ENCODE assay signal across 8 cellular contexts in the genomic region with DNA sequence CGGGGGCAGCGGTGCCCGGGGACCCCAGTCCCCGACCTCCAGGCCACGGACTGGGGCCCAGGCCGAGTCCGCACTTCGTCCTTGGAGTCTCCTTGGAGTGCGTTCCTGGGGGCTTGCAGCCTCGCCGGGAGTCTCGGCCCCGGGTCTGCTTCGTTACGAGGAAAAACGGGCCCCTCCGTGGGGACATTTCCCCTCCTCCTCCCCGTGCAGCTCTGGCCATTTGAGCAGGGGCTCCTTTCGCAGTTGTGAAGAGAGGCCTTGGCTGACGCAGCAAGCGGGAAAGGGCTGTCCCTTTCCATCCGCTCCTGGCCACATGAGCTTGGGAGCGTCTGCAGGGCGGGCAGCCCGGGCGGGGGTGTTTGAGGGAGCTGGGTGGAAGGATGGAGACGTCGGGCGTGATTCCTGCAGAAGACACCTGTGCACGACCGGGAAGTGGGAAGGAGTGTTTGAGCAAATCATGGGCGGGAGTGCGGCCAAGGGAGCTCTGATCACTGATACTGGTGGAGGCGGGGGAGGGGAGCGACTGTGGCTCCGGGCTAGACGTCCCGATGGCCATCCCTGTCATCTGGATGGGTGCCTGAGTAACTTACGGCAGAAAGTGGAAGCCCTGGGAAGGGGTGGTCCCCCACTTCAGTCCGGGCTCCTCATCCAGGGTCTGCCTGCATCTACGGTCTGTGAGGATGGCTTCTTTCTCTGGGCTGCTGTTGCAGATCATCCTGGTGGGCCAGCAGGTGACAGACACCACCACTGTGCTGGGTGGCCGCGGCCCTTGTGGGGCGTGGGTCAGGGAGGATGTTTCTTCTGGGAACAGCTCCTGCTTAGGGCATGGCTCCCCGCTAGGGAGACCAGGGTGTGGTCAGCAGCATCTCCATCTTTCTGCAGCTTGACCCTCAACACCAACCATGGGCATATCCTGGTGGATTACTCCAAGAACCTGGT. TPM values are rescaled to one million over a fixed set of nuclear protein-coding genes. Genes with fewer than 3 reads are reported as not detected.
A peak's percentile ranks its signal among the peaks of the same experiment; 100 is the strongest.
DNase-seq lines count a peak whose midpoint lies in the region; ATAC-seq and TF ChIP-seq lines count a peak whose summit lies in the region.

No MANE protein-coding gene starts in this region.

- peaks cover 20% of the 10 kb centered on the region for H3K4me1 Mint-ChIP-seq in osteocyte (ENCODE audit: unreplicated experiment)

- H3K4me3 Mint-ChIP-seq in osteocyte (ENCODE audit: unreplicated experiment): peak overlapping the region; percentile 97

- peak overlapping the region; percentile 95 for H3K9ac ChIP-seq in adipocyte (ENCODE audit: low read length)

- H3K36me3 ChIP-seq in adipocyte (ENCODE audit: control insufficient read depth, insufficient read depth, low read length, severe bottlenecking) (peaks cover 36% of the 10 kb centered on the region), cardiac muscle cell (peaks cover 39% of the 10 kb centered on the region)

- peak overlapping the region; percentile 47 for H3K27ac Mint-ChIP-seq in osteocyte (ENCODE audit: unreplicated experiment)

- no peak for ATAC-seq in GM19397 (IDR thresholded peaks at IDR 0.05; ENCODE audit: unreplicated experiment)

- H3K27me3 Mint-ChIP-seq in osteocyte (ENCODE audit: unreplicated experiment): no peaks in the 10 kb centered on the region

- peaks cover 17% of the 10 kb centered on the region for H3K36me3 Mint-ChIP-seq in osteocyte (ENCODE audit: unreplicated experiment)

- peak; percentile 71 for DNase-seq in AG20443 (ENCODE audit: low spot score)
- peak; percentile 24 for DNase-seq in GM19238 (ENCODE audit: insufficient read length, low spot score)
- DNase-seq in NCI-H2029 treated with DMSO at 0.1 percent for 48 hours (lab: John Stamatoyannopoulos, UW): peak; percentile 49
- peak; percentile 60 for DNase-seq in adipocyte (ENCODE audit: low read depth)
- peak; percentile 39 to 47 for DNase-seq in cardiac muscle cell (ENCODE audit: low read depth in 1 of 2, low spot score in 1 of 2)
- no peak for DNase-seq in osteocyte (ENCODE audit: extremely low spot score, unreplicated experiment)
- no peak for DNase-seq in OCI-M2 (lab: John Stamatoyannopoulos, UW; ENCODE audit: unreplicated experiment)

- peak overlapping the region; percentile 96 for H3K4me3 ChIP-seq in adipocyte (ENCODE audit: low read length)
- H3K4me3 ChIP-seq in cardiac muscle cell: peak overlapping the region; percentile 100

- no peaks in the 10 kb centered on the region for H3K9me3 Mint-ChIP-seq in osteocyte (ENCODE audit: unreplicated experiment)

- peak overlapping the region; percentile 77 for H3K27ac ChIP-seq in cardiac muscle cell

- TF ChIP-seq CTCF in cardiac muscle cell (IDR thresholded peaks at IDR 0.05; ENCODE audit: low read depth, low read length): no peak
- no peak for TF ChIP-seq CTCF in osteocyte (IDR thresholded peaks at IDR 0.05)

- peaks cover 19% of the 10 kb centered on the region for H3K4me1 ChIP-seq in adipocyte (ENCODE audit: control insufficient read depth, insufficient read depth, low read length)
- H3K4me1 ChIP-seq in cardiac muscle cell (ENCODE audit: low read depth): peaks cover 26% of the 10 kb centered on the region

- no peaks in the 10 kb centered on the region for H3K27me3 ChIP-seq in adipocyte (replicated peaks; ENCODE audit: control insufficient read depth, insufficient read depth, low read length)
- H3K27me3 ChIP-seq in cardiac muscle cell: no peaks in the 10 kb centered on the region

- no peaks in the 10 kb centered on the region for H3K9me3 ChIP-seq in adipocyte (ENCODE audit: control insufficient read depth, low read length)
- no peaks in the 10 kb centered on the region for H3K9me3 ChIP-seq in cardiac muscle cell (ENCODE audit: low read depth)

RNA-seq across cellular contexts. Expression of a gene that starts 0.7 kb away (rescaled TPM):
- total RNA-seq in cardiac muscle cell (618 and 670 TPM in 2 replicates), osteocyte (181 and 192 TPM in 2 replicates)
- 791 and 862 TPM in 2 replicates for polyA plus RNA-seq in cardiac muscle cell

RNA-seq across cellular contexts. Expression of a gene that starts 38.5 kb away (rescaled TPM):
- total RNA-seq in cardiac muscle cell (37.6 and 39.3 TPM in 2 replicates), osteocyte (7.1 and 11.1 TPM in 2 replicates)
- 14.9 and 25.5 TPM in 2 replicates for polyA plus RNA-seq in cardiac muscle cell

Comparison
In these comparisons a context has a peak if more than half of its experiments do, and no peak if none do; other contexts are left out.
1. DNase-seq: peak in AG20443 (single experiment), GM19238 (single experiment), NCI-H2029 treated with DMSO at 0.1 percent for 48 hours (single experiment), adipocyte (single experiment) and cardiac muscle cell (2 of 2); none in osteocyte (single experiment) and OCI-M2 (single experiment).